ENCODE assay signal across 8 cellular contexts in genomic region chr16:78100162-78100467, GRCh38. TPM values are rescaled to one million over a fixed set of nuclear protein-coding genes. Genes with fewer than 3 reads are reported as not detected.
A peak's percentile ranks its signal among the peaks of the same experiment; 100 is the strongest.
DNase-seq lines count a peak whose midpoint lies in the region; ATAC-seq and TF ChIP-seq lines count a peak whose summit lies in the region.

No MANE protein-coding gene starts in this region.

- peak overlapping the region; percentile 76 for H3K4me3 ChIP-seq in HAP-1
- peak overlapping the region; percentile 82 for H3K4me3 ChIP-seq in SJCRH30
- H3K4me3 ChIP-seq in fibroblast of villous mesenchyme (ENCODE audit: low read depth, low read length), result peak overlapping the region; percentile 94
- H3K4me3 ChIP-seq in skin epidermis, result peak overlapping the region; percentile 83 to 98 (median 88)

- peaks cover 9% of the 10 kb centered on the region for H3K4me1 ChIP-seq in HAP-1
- no peaks in the 10 kb centered on the region; the same call in 1 of the 2 replicates for H3K4me1 ChIP-seq in SJCRH30

- no peak for ATAC-seq in HG03439 (IDR thresholded peaks at IDR 0.05; ENCODE audit: unreplicated experiment)
- ATAC-seq in HG03108 (IDR thresholded peaks at IDR 0.05; ENCODE audit: unreplicated experiment), result no peak
- ATAC-seq in HG02981 (IDR thresholded peaks at IDR 0.05; ENCODE audit: unreplicated experiment), result no peak
- no peak for ATAC-seq in GM21717 (IDR thresholded peaks at IDR 0.05; ENCODE audit: unreplicated experiment)

- H3K27ac ChIP-seq in SJCRH30, result no peak overlapping the region; the same call in 1 of the 2 replicates
- H3K27ac ChIP-seq in skin epidermis, result peak overlapping the region in 18 of 21 experiments; percentile 79 to 93 (median 86)

- H3K27me3 ChIP-seq in HAP-1 (ENCODE audit: low read depth), result no peaks in the 10 kb centered on the region
- H3K27me3 ChIP-seq in SJCRH30, result no peaks in the 10 kb centered on the region

- DNase-seq in HAP-1 (ENCODE audit: low spot score in 2 of 2), result no peak
- no peak for DNase-seq in SJCRH30
- DNase-seq in fibroblast of villous mesenchyme (ENCODE audit: low read depth), result no peak

- H3K9me3 ChIP-seq in HAP-1 (no peaks in the 10 kb centered on the region), SJCRH30 (replicated peaks) (no peaks in the 10 kb centered on the region)

- H3K36me3 ChIP-seq in HAP-1 (replicated peaks) (no peaks in the 10 kb centered on the region), SJCRH30 (no peaks in the 10 kb centered on the region)

- TF ChIP-seq CTCF in fibroblast of villous mesenchyme (IDR thresholded peaks at IDR 0.05; ENCODE audit: insufficient read depth, low read depth, low read length), result no peak

- in situ Hi-C loops in HAP-1 (cut with MboI; ENCODE audit: low sequenced_read_pairs), result loop anchor here (25.0 kb wide), 1 partner anchor 1512 kb away; the partner anchor contains the start of gene MAF

RNA-seq across cellular contexts. Expression of gene WWOX, which starts 0.7 kb away (rescaled TPM):
- total RNA-seq in SJCRH30 (2014; rRNA removed; shearing (Covaris generic)), result 12.2 and 16.4 TPM in 2 replicates
- total RNA-seq in fibroblast of villous mesenchyme, result 8.2 and 10.6 TPM in 2 replicates
